In the genomic region with DNA sequence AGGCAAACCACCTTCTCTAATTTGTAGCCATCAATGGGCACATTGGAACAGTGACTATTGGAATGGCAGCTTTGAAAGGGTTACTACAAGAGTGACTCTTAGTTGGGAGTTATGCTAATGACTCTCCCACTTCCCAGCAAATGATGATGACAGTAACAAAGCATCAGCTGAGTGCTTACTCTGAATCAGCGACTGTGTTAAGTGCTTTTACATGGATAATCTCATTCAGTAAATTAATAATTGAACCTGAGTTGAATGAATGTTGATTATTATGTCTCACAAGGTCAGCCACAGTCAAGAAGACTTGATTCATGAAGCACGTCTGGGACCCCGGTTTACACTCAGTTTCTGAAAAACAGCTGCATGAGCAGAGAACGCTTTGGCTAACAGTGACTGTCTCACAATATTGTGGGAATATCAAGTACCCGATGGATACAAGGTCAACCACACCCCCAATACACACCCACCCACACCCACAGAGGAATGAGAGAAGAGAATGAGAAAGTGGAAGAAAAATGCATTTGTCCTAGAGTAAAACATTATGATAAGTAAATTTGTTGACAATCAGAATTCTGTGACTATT, we compare ENCODE assay signal across 1 cellular context.
TF ChIP-seq lines count a peak whose summit lies in the region.

No MANE protein-coding gene starts in this region.

TF ChIP-seq in GM23338, 12 proteins besides CTCF, POLR2A, EP300 and RAD21 (continued from another document):
- TF ChIP-seq, protein P1, sequence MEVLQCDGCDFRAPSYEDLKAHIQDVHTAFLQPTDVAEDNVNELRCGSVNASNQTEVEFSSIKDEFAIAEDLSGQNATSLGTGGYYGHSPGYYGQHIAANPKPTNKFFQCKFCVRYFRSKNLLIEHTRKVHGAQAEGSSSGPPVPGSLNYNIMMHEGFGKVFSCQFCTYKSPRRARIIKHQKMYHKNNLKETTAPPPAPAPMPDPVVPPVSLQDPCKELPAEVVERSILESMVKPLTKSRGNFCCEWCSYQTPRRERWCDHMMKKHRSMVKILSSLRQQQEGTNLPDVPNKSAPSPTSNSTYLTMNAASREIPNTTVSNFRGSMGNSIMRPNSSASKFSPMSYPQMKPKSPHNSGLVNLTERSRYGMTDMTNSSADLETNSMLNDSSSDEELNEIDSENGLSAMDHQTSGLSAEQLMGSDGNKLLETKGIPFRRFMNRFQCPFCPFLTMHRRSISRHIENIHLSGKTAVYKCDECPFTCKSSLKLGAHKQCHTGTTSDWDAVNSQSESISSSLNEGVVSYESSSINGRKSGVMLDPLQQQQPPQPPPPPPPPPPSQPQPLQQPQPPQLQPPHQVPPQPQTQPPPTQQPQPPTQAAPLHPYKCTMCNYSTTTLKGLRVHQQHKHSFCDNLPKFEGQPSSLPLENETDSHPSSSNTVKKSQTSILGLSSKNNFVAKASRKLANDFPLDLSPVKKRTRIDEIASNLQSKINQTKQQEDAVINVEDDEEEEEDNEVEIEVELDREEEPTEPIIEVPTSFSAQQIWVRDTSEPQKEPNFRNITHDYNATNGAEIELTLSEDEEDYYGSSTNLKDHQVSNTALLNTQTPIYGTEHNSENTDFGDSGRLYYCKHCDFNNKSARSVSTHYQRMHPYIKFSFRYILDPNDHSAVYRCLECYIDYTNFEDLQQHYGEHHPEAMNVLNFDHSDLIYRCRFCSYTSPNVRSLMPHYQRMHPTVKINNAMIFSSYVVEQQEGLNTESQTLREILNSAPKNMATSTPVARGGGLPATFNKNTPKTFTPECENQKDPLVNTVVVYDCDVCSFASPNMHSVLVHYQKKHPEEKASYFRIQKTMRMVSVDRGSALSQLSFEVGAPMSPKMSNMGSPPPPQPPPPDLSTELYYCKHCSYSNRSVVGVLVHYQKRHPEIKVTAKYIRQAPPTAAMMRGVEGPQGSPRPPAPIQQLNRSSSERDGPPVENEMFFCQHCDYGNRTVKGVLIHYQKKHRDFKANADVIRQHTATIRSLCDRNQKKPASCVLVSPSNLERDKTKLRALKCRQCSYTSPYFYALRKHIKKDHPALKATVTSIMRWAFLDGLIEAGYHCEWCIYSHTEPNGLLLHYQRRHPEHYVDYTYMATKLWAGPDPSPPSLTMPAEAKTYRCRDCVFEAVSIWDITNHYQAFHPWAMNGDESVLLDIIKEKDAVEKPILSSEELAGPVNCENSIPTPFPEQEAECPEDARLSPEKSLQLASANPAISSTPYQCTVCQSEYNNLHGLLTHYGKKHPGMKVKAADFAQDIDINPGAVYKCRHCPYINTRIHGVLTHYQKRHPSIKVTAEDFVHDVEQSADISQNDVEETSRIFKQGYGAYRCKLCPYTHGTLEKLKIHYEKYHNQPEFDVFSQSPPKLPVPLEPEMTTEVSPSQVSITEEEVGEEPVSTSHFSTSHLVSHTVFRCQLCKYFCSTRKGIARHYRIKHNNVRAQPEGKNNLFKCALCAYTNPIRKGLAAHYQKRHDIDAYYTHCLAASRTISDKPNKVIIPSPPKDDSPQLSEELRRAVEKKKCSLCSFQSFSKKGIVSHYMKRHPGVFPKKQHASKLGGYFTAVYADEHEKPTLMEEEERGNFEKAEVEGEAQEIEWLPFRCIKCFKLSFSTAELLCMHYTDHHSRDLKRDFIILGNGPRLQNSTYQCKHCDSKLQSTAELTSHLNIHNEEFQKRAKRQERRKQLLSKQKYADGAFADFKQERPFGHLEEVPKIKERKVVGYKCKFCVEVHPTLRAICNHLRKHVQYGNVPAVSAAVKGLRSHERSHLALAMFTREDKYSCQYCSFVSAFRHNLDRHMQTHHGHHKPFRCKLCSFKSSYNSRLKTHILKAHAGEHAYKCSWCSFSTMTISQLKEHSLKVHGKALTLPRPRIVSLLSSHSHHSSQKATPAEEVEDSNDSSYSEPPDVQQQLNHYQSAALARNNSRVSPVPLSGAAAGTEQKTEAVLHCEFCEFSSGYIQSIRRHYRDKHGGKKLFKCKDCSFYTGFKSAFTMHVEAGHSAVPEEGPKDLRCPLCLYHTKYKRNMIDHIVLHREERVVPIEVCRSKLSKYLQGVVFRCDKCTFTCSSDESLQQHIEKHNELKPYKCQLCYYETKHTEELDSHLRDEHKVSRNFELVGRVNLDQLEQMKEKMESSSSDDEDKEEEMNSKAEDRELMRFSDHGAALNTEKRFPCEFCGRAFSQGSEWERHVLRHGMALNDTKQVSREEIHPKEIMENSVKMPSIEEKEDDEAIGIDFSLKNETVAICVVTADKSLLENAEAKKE (CRISPR knock-in tag; IDR thresholded peaks at IDR 0.05) = no peak
- TF ChIP-seq, protein P2, sequence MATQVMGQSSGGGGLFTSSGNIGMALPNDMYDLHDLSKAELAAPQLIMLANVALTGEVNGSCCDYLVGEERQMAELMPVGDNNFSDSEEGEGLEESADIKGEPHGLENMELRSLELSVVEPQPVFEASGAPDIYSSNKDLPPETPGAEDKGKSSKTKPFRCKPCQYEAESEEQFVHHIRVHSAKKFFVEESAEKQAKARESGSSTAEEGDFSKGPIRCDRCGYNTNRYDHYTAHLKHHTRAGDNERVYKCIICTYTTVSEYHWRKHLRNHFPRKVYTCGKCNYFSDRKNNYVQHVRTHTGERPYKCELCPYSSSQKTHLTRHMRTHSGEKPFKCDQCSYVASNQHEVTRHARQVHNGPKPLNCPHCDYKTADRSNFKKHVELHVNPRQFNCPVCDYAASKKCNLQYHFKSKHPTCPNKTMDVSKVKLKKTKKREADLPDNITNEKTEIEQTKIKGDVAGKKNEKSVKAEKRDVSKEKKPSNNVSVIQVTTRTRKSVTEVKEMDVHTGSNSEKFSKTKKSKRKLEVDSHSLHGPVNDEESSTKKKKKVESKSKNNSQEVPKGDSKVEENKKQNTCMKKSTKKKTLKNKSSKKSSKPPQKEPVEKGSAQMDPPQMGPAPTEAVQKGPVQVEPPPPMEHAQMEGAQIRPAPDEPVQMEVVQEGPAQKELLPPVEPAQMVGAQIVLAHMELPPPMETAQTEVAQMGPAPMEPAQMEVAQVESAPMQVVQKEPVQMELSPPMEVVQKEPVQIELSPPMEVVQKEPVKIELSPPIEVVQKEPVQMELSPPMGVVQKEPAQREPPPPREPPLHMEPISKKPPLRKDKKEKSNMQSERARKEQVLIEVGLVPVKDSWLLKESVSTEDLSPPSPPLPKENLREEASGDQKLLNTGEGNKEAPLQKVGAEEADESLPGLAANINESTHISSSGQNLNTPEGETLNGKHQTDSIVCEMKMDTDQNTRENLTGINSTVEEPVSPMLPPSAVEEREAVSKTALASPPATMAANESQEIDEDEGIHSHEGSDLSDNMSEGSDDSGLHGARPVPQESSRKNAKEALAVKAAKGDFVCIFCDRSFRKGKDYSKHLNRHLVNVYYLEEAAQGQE (IDR thresholded peaks at IDR 0.05; ENCODE audit: unreplicated experiment) = no peak
- TF ChIP-seq JUNB (IDR thresholded peaks at IDR 0.05; ENCODE audit: unreplicated experiment) (no peak), ZNF114 (CRISPR knock-in tag; IDR thresholded peaks at IDR 0.05) (no peak), POLR2AphosphoS5 (IDR thresholded peaks at IDR 0.05; ENCODE audit: low read depth) (no peak), CREB1 (CRISPR knock-in tag; IDR thresholded peaks at IDR 0.05; ENCODE audit: low read depth) (no peak), NANOG (IDR thresholded peaks at IDR 0.05; ENCODE audit: borderline replicate concordance) (no peak), EZH2 (IDR thresholded peaks at IDR 0.05; ENCODE audit: low read depth, unreplicated experiment) (no peak)
